27 cellular contexts compared by ENCODE assay signal in genomic region chr17:12134587-12134986, GRCh38.
"Had no signal": no experiment of that assay in that cellular context is flagged by ENCODE, and none has a peak within 500 bp of the region (broad histone marks: within the 10 kb centered on the region; RNA-seq: fewer than 3 reads in every experiment).

No MANE protein-coding gene starts in this region.

- FAIRE-seq: colon, endometrium, islet of Langerhans, keratinocyte had no signal

- H3K4me1 ChIP-seq: esophagus squamous epithelium, gastrocnemius medialis, heart right ventricle, left lung, lower lobe of right lung had no signal

- H3K9me3 ChIP-seq: lower lobe of right lung, mucosa of descending colon had no signal

- H3K27me3 ChIP-seq: dorsolateral prefrontal cortex, esophagus squamous epithelium, gastrocnemius medialis, heart right ventricle, left lung had no signal

- H3K4me3 ChIP-seq: coronary artery, dorsolateral prefrontal cortex, esophagus squamous epithelium, gastrocnemius medialis, heart right ventricle, left lung, lower lobe of right lung, mucosa of descending colon had no signal

- DNase-seq: dermis blood vessel endothelial cell; dorsolateral prefrontal cortex; effector CD4-positive, alpha-beta T cell; effector memory CD4-positive, alpha-beta T cell; erythroblast; esophagus squamous epithelium; foreskin fibroblast; foreskin melanocyte; gastrocnemius medialis; glutamatergic neuron; head of caudate nucleus; heart right ventricle; hippocampal formation; left cardiac atrium; left lung; left ventricle myocardium superior; lower lobe of right lung; mesenchymal stem cell; mucosa of descending colon; naive B cell had no signal

- ATAC-seq: esophagus mucosa, gastrocnemius medialis, heart right ventricle, left cardiac atrium, left lung, left ventricle myocardium superior, lower lobe of right lung, mucosa of descending colon had no signal

- H3K27ac ChIP-seq: coronary artery, dorsolateral prefrontal cortex, epithelial cell of prostate, esophagus squamous epithelium, gastrocnemius medialis, heart right ventricle, left lung, lower lobe of right lung had no signal
